ENCODE assay signal across 8 cellular contexts in the genomic region with DNA sequence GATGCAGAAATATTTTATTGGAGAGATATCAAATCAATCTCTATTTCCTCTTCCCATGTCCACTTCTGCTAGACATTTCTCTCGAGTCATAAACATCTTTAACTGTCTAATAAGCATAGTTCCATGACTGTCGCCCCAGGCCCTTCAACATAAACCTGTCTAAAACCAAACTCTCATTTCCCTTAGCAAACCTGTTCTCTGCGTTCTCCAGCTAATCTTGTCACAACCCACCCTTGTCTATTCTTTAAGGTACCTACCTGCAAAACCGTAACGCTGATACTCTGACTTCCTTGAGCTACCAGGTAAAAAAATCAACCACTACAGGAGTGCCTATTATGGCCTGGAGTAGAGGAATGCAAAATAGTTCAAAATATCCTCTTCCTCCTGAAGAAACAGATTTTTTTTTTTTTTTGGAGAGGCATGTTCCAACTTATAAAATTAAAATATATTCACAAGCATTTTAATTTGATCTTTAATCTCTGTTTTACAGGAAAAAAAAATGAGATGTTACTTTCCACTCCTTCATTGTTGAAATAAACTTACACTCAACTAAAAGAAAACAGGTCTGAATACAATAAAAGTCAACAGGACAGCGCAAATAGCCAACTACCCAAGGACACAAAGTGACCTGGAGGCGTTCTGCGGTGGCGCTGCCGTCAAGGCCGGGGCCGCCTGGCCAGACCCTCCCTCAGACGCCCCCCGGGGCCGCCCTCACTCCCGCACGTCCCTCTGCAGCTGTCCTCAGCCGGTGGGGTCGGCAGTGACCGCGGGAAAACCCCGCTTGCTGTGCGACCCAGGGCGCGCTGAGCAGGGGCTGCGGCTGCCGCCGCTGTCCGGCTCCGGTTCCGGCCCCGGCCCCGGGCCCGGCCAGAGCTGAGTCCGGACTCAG. TPM values are rescaled to one million over a fixed set of nuclear protein-coding genes. Genes with fewer than 3 reads are reported as not detected.
DNase-seq lines count a peak whose midpoint lies in the region; ATAC-seq and TF ChIP-seq lines count a peak whose summit lies in the region.

No MANE protein-coding gene starts in this region.

- no peak for TF ChIP-seq EP300 in tibial nerve (IDR thresholded peaks at IDR 0.05)

- no peak for TF ChIP-seq CTCF in lower leg skin (IDR thresholded peaks at IDR 0.05)
- TF ChIP-seq CTCF in tibial nerve (IDR thresholded peaks at IDR 0.05): no peak

- ATAC-seq in GM18511 (IDR thresholded peaks at IDR 0.05; ENCODE audit: unreplicated experiment) (peak; percentile 23), HG02943 (IDR thresholded peaks at IDR 0.05; ENCODE audit: low read depth, unreplicated experiment) (peak; percentile 20)

- H3K9me3 ChIP-seq in NT2/D1 (ENCODE audit: insufficient read depth, low read length) (peaks cover 17% of the 10 kb centered on the region), tibial nerve (peaks cover 0 to 20% (median 5%) of the 10 kb centered on the region in 4 donors)

- peak; percentile 40 for DNase-seq in Ammon's horn (ENCODE audit: low spot score)
- DNase-seq in NT2/D1 (ENCODE audit: low read depth, low spot score): peak; percentile 25
- DNase-seq in cerebellar cortex (ENCODE audit: low spot score): peak; percentile 42
- DNase-seq in lower leg skin (ENCODE audit: low spot score in 2 of 2): peak in 1 of 2 donors; percentile 84
- peak in 1 of 2 donors; percentile 5 for DNase-seq in tibial nerve (ENCODE audit: low spot score in 2 of 2)
- DNase-seq in activated effector memory CD4-positive, alpha-beta T cell treated with anti-CD3 and anti-CD28 coated beads, Interleukin-2, amount 50 U/mL, for 16 hours: no peak

- no peaks in the 10 kb centered on the region for H3K4me1 ChIP-seq in NT2/D1 (ENCODE audit: insufficient read depth, insufficient read length)
- H3K4me1 ChIP-seq in tibial nerve: peaks cover 0 to 31% (median 7%) of the 10 kb centered on the region in 4 donors

- 2 to 3% methylated on average over 17 to 22 of the region's 35 CpGs for WGBS in lower leg skin, 2 donors
- WGBS in tibial nerve, 2 donors: 3 to 5% methylated on average over 20 to 35 of the region's 35 CpGs

- H3K4me3 ChIP-seq in NT2/D1 (ENCODE audit: insufficient read length, low read depth) (peak overlapping the region; percentile 79), lower leg skin (ENCODE audit: low read depth, poor library complexity, severe bottlenecking) (peak overlapping the region; percentile 85), tibial nerve (peak overlapping the region; percentile 60 to 96 (median 86))

- H3K36me3 ChIP-seq in NT2/D1 (ENCODE audit: insufficient read depth, insufficient read length, low read length) (peaks cover 31% of the 10 kb centered on the region), tibial nerve (peaks cover 0 to 13% (median 0%) of the 10 kb centered on the region in 3 donors)

- peak overlapping the region; percentile 86 for H3K9ac ChIP-seq in NT2/D1 (ENCODE audit: insufficient read length, low read depth)

- peak overlapping the region; percentile 85 to 97 (median 90) for H3K27ac ChIP-seq in tibial nerve

- H3K27me3 ChIP-seq in NT2/D1 (ENCODE audit: insufficient read depth, insufficient read length) (no peaks in the 10 kb centered on the region), tibial nerve (no peaks in the 10 kb centered on the region)

- TF ChIP-seq POLR2A in lower leg skin (IDR thresholded peaks at IDR 0.05): no peak
- no peak for TF ChIP-seq POLR2A in tibial nerve (IDR thresholded peaks at IDR 0.05)

- intact Hi-C loops in lower leg skin (cut with DNase I; ENCODE audit: low total_unique reads): no loop called here

RNA-seq across cellular contexts. Expression of gene SLC25A40, which starts 0.8 kb away (rescaled TPM):
- total RNA-seq in lower leg skin: 10 to 100 TPM; 13.6 to 37.2 (median 25.0) TPM
- 10 to 100 TPM; 11.8 to 32.1 (median 23.8) TPM for total RNA-seq in tibial nerve

RNA-seq across cellular contexts. Expression of gene DBF4, which starts 0.9 kb away (rescaled TPM):
- total RNA-seq in lower leg skin: 10 to 100 TPM in 2 of 4 donors, 1 to 10 TPM in 2; 8.0 to 16.0 (median 10.5) TPM
- total RNA-seq in tibial nerve: 10 to 100 TPM; 10.3 to 23.6 (median 20.1) TPM

RNA-seq across cellular contexts. Expression of gene ADAM22, which starts 58.7 kb away (rescaled TPM):
- total RNA-seq in lower leg skin: 1 to 10 TPM in 2 of 4 donors, under 1 TPM in 2; 0.30 to 2.1 (median 1.0) TPM
- 1 to 10 TPM; 3.6 to 8.6 (median 5.1) TPM for total RNA-seq in tibial nerve
